1 cellular context compared by ENCODE assay signal in genomic region chr12:108650083-108650482, GRCh38.
TF ChIP-seq lines count a peak whose summit lies in the region.

No MANE protein-coding gene starts in this region.

TF ChIP-seq in K562, 482 proteins besides CTCF, POLR2A, EP300 and RAD21:
- TF ChIP-seq ZNF561 (CRISPR knock-in tag; conservative IDR thresholded peaks at IDR 0.05) (no peak), ZBTB5 (IDR thresholded peaks at IDR 0.05) (no peak), POLR2AphosphoS2 (IDR thresholded peaks at IDR 0.05; ENCODE audit: low read length) (0 out of 2 replicates have a peak, but pooled peaks have one; percentile 20)
